Comparison of ENCODE assay signal across 1 cellular context in genomic region chr2:36294290-36294689, GRCh38.
TF ChIP-seq lines count a peak whose summit lies in the region.

No MANE protein-coding gene starts in this region.

TF ChIP-seq in HepG2, 621 proteins besides CTCF, POLR2A, EP300 and RAD21:
- peak; percentile 86 for TF ChIP-seq MNT (IDR thresholded peaks at IDR 0.05)
- no peak for TF ChIP-seq BRD4 (CRISPR knock-in tag; IDR thresholded peaks at IDR 0.05)
